ENCODE assay signal across 20 cellular contexts in genomic region chr5:19975795-19976194, GRCh38. TPM values are rescaled to one million over a fixed set of nuclear protein-coding genes. Genes with fewer than 3 reads are reported as not detected.
DNase-seq lines count a peak whose midpoint lies in the region; ATAC-seq and TF ChIP-seq lines count a peak whose summit lies in the region.
"Had no signal": no experiment of that assay in that cellular context is flagged by ENCODE, and none has a peak within 500 bp of the region (broad histone marks: within the 10 kb centered on the region; RNA-seq: fewer than 3 reads in every experiment).

No MANE protein-coding gene starts in this region.

- H3K36me3 ChIP-seq in thyroid gland: no peaks in the 10 kb centered on the region
- H3K36me3 ChIP-seq in endodermal cell (ENCODE audit: control insufficient read depth, insufficient read depth, low read length): no peaks in the 10 kb centered on the region
- H3K36me3 ChIP-seq: SJCRH30 had no signal

- no peaks in the 10 kb centered on the region for H3K9me3 Mint-ChIP-seq in endodermal cell

- H3K36me3 Mint-ChIP-seq in endodermal cell (ENCODE audit: low read depth): no peaks in the 10 kb centered on the region
- H3K36me3 Mint-ChIP-seq: CD14-positive monocyte had no signal

- no peak overlapping the region for H3K9ac ChIP-seq in endodermal cell (ENCODE audit: extremely low read depth, low read length, poor library complexity, severe bottlenecking)

- H3K27ac Mint-ChIP-seq in endodermal cell: no peak overlapping the region
- H3K27ac Mint-ChIP-seq: CD14-positive monocyte had no signal

- no peaks in the 10 kb centered on the region for H3K27me3 ChIP-seq in thyroid gland
- H3K27me3 ChIP-seq in endodermal cell (ENCODE audit: control insufficient read depth, insufficient read depth, low read length, poor library complexity, severe bottlenecking): no peaks in the 10 kb centered on the region
- H3K27me3 ChIP-seq: SJCRH30 had no signal

- no peaks in the 10 kb centered on the region for H3K27me3 Mint-ChIP-seq in endodermal cell (ENCODE audit: insufficient read depth)

- WGBS in thyroid gland, 2 donors: 77% methylated on average over 4 of the region's 4 CpGs
- 94 to 100% methylated on average over 3 to 4 of the region's 4 CpGs for WGBS in endodermal cell (ENCODE audit: insufficient coverage in 1 of 2, insufficient read length in 1 of 2), 2 experiments

- DNase-seq in G401 (ENCODE audit: low spot score): peak; percentile 76
- DNase-seq in NCI-H446 (lab: John Stamatoyannopoulos, UW): peak; percentile 77 to 82
- DNase-seq in cerebellar cortex (ENCODE audit: low spot score): peak; percentile 69
- DNase-seq in kidney tubule cell (ENCODE audit: low spot score): peak; percentile 45
- DNase-seq in thyroid gland: no peak
- no peak for DNase-seq in endodermal cell
- DNase-seq in SIG-M5 (lab: John Stamatoyannopoulos, UW): no peak
- DNase-seq: COR-L47, DMS 273 treated with DMSO at 0.1 percent for 48 hours, HCEC 1CT, Kasumi-1, NCI-H1092 treated with DMSO at 0.1 percent for 48 hours, NCI-H146, NCI-H2029 treated with DMSO at 0.1 percent for 48 hours, NCI-H2171 treated with DMSO at 0.1 percent for 48 hours, NCI-H774, SJCRH30 had no signal

- no peak for TF ChIP-seq CTCF in thyroid gland (IDR thresholded peaks at IDR 0.05)
- no peak for TF ChIP-seq CTCF in endodermal cell (conservative IDR thresholded peaks at IDR 0.05)

- no peak for ATAC-seq in HG02571 (IDR thresholded peaks at IDR 0.05; ENCODE audit: unreplicated experiment)
- ATAC-seq: GM12878 had no signal

- H3K9me3 ChIP-seq in thyroid gland (no peaks in the 10 kb centered on the region), endodermal cell (ENCODE audit: control insufficient read depth, low read length) (no peaks in the 10 kb centered on the region)
- H3K9me3 ChIP-seq: SJCRH30 had no signal

- no peaks in the 10 kb centered on the region for H3K4me1 ChIP-seq in thyroid gland
- H3K4me1 ChIP-seq in endodermal cell (ENCODE audit: control insufficient read depth, insufficient read depth, low read length): no peaks in the 10 kb centered on the region
- H3K4me1 ChIP-seq: SJCRH30 had no signal

- H3K4me3 ChIP-seq in thyroid gland (replicated peaks in 1 of 3) (no peak overlapping the region), endodermal cell (ENCODE audit: low read length) (no peak overlapping the region)
- H3K4me3 ChIP-seq: GM12878, SJCRH30 had no signal

- in situ Hi-C loops in G401 (cut with HindIII; ENCODE audit: low sequenced_read_pairs): no loop called here

- no peak for TF ChIP-seq POLR2A in thyroid gland (IDR thresholded peaks at IDR 0.05)

- no peak overlapping the region for H3K4me3 Mint-ChIP-seq in endodermal cell
- H3K4me3 Mint-ChIP-seq: CD14-positive monocyte had no signal

- H3K4me1 Mint-ChIP-seq in endodermal cell: no peaks in the 10 kb centered on the region
- H3K4me1 Mint-ChIP-seq: CD14-positive monocyte had no signal

- H3K27ac ChIP-seq in thyroid gland: no peak overlapping the region
- H3K27ac ChIP-seq in endodermal cell (ENCODE audit: low read depth, low read length): no peak overlapping the region
- H3K27ac ChIP-seq: SJCRH30 had no signal

- intact Hi-C loops in thyroid gland (cut with DNase I): no loop called here

RNA-seq across cellular contexts. Expression of gene CDH18, which starts 12.2 kb away (rescaled TPM):
- total RNA-seq in G401 (2014; rRNA removed; shearing (Covaris generic)): not detected in 2 replicates
- total RNA-seq in thyroid gland (not detected), endodermal cell (under 1 TPM in 1 of 2 donors, not detected in 1; 0.22 TPM)
- 1.2 TPM for polyA plus RNA-seq in endodermal cell (2013, experiment 1 of 2)
- 1.9 TPM for polyA plus RNA-seq in endodermal cell (2013, experiment 2 of 2)
- total RNA-seq: GM12878 had no signal
- polyA plus RNA-seq: CD14-positive monocyte had no signal

Comparison
In these comparisons a context has a peak if more than half of its experiments do, and no peak if none do; other contexts are left out.
1. DNase-seq: peak in G401 (single experiment), NCI-H446 (2 of 2), cerebellar cortex (single experiment) and kidney tubule cell (single experiment); none in thyroid gland (0 of 2), endodermal cell (single experiment) and SIG-M5 (single experiment).